ENCODE assay signal across 1 cellular context in the genomic region with DNA sequence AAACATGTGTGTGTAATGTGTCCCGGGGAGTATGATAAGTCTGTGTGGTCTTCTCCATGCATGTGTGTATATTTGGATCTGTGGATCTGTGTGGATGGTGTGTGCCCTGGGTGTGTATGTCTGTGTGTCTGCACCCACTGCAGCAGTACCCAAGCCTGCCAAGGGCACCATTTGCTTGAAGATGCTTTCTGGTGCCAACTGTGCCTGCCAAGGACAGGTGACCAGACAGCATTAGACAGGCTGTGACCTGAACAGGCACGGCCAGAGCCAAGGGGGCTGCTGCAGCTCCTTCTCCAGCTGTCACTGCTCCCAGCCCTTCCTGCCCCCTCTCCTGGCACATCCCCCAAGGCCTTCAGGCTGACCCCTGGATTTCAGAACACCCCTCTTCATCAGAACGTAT.
TF ChIP-seq lines count a peak whose summit lies in the region.

No MANE protein-coding gene starts in this region.

TF ChIP-seq in GM12891, 5 proteins besides CTCF, POLR2A, EP300 and RAD21:
- no peak for TF ChIP-seq PAX5 (IDR thresholded peaks at IDR 0.05; ENCODE audit: insufficient read depth, low read length, severe bottlenecking)
- no peak for TF ChIP-seq POLR2AphosphoS5 (IDR thresholded peaks at IDR 0.05; ENCODE audit: low read depth, low read length)
- TF ChIP-seq TAF1 (IDR thresholded peaks at IDR 0.05; ENCODE audit: low read depth, low read length): no peak
- no peak for TF ChIP-seq POU2F2 (IDR thresholded peaks at IDR 0.05; ENCODE audit: low read depth, low read length)
- TF ChIP-seq SPI1 (IDR thresholded peaks at IDR 0.05; ENCODE audit: low read depth, low read length): no peak
